Comparison of ENCODE assay signal across 9 cellular contexts in genomic region chr11:72686639-72687215, GRCh38. TPM values are rescaled to one million over a fixed set of nuclear protein-coding genes. Genes with fewer than 3 reads are reported as not detected.
A peak's percentile ranks its signal among the peaks of the same experiment; 100 is the strongest.
DNase-seq lines count a peak whose midpoint lies in the region; ATAC-seq and TF ChIP-seq lines count a peak whose summit lies in the region.
"Had no signal": no experiment of that assay in that cellular context is flagged by ENCODE, and none has a peak within 500 bp of the region (broad histone marks: within the 10 kb centered on the region; RNA-seq: fewer than 3 reads in every experiment).

No MANE protein-coding gene starts in this region.

- H3K9me3 Mint-ChIP-seq in CD14-positive monocyte, result no peaks in the 10 kb centered on the region
- no peaks in the 10 kb centered on the region for H3K9me3 Mint-ChIP-seq in nephron progenitor cell

- H3K36me3 ChIP-seq in esophagus muscularis mucosa, result peaks cover 43 to 78% (median 69%) of the 10 kb centered on the region in 4 donors
- no peaks in the 10 kb centered on the region for H3K36me3 ChIP-seq in MM.1S (replicated peaks; ENCODE audit: insufficient read depth, low read length)
- H3K36me3 ChIP-seq in thyroid gland, result peaks cover 30 to 35% of the 10 kb centered on the region in 2 donors

- no peaks in the 10 kb centered on the region for H3F3A ChIP-seq in MM.1S (ENCODE audit: insufficient read depth, low read length)

- TF ChIP-seq POLR2A in esophagus muscularis mucosa (IDR thresholded peaks at IDR 0.05; ENCODE audit: low read depth) (no peak), thyroid gland (IDR thresholded peaks at IDR 0.05) (no peak)

- H3K36me3 Mint-ChIP-seq in CD14-positive monocyte, result peaks cover 80 to 90% of the 10 kb centered on the region in 2 donors
- H3K36me3 Mint-ChIP-seq in nephron progenitor cell (ENCODE audit: low read depth), result peaks cover 15% of the 10 kb centered on the region

- peak overlapping the region; percentile 52 to 79 (median 66) for H3K27ac Mint-ChIP-seq in CD14-positive monocyte
- peak overlapping the region; percentile 30 for H3K27ac Mint-ChIP-seq in nephron progenitor cell

- peak overlapping the region; percentile 55 for H3K27ac ChIP-seq in RWPE1
- peak overlapping the region; percentile 45 to 78 (median 68) for H3K27ac ChIP-seq in esophagus muscularis mucosa (replicated peaks in 1 of 4)
- H3K27ac ChIP-seq in MM.1S (ENCODE audit: low read length), result no peak overlapping the region
- H3K27ac ChIP-seq in thyroid gland, result no peak overlapping the region
- H3K27ac ChIP-seq: parathyroid adenoma had no signal

- H3K4me3 ChIP-seq in esophagus muscularis mucosa (no peak overlapping the region), MM.1S (ENCODE audit: low read length) (no peak overlapping the region), thyroid gland (replicated peaks in 1 of 3) (no peak overlapping the region)

- H2AFZ ChIP-seq in MM.1S (ENCODE audit: low read length), result no peak overlapping the region
- H2AFZ ChIP-seq: parathyroid adenoma had no signal

- peaks cover 8% of the 10 kb centered on the region for H3K4me1 Mint-ChIP-seq in CD14-positive monocyte
- H3K4me1 Mint-ChIP-seq in nephron progenitor cell, result peaks cover 12% of the 10 kb centered on the region

- 68% methylated on average over 8 of the region's 8 CpGs for WGBS in esophagus muscularis mucosa
- 82 to 85% methylated on average over 8 of the region's 8 CpGs for WGBS in thyroid gland, 2 donors

- POLR2A ChIA-PET in RWPE1 (lab: Yijun Ruan, JAX; ENCODE audit: low non-redundant PET), result no interaction called here

- no peak overlapping the region for H3K9ac ChIP-seq in MM.1S (ENCODE audit: low read length)
- H3K9ac ChIP-seq: parathyroid adenoma had no signal

- intact Hi-C loops in CD14-positive monocyte (cut with micrococcal nuclease) (loop anchor here (5.0 to 10.0 kb wide), 2 partner anchors 214 to 488 kb away; no protein-coding TSS in a partner anchor), esophagus muscularis mucosa (cut with DNase I) (no loop called here), thyroid gland (cut with DNase I) (no loop called here)

- H4K20me1 ChIP-seq in MM.1S (ENCODE audit: insufficient read depth, low read length), result 0 out of 2 replicates have a peak, but pooled peaks cover 4% of the 10 kb centered on the region

- H3K4me3 Mint-ChIP-seq in CD14-positive monocyte (no peak overlapping the region), nephron progenitor cell (no peak overlapping the region)

- CTCF ChIA-PET in RWPE1 (lab: Yijun Ruan, JAX), result no interaction called here

- TF ChIP-seq CTCF in CD14-positive monocyte (IDR thresholded peaks at IDR 0.05) (no peak), RWPE1 (conservative IDR thresholded peaks at IDR 0.05; ENCODE audit: low read depth) (no peak), esophagus muscularis mucosa (IDR thresholded peaks at IDR 0.05) (no peak), nephron progenitor cell (IDR thresholded peaks at IDR 0.05) (no peak), MM.1S (IDR thresholded peaks at IDR 0.05; ENCODE audit: low read length) (no peak), thyroid gland (IDR thresholded peaks at IDR 0.05) (no peak)

- H3K27me3 ChIP-seq in esophagus muscularis mucosa (no peaks in the 10 kb centered on the region), MM.1S (replicated peaks; ENCODE audit: insufficient read depth, low read length) (no peaks in the 10 kb centered on the region), thyroid gland (no peaks in the 10 kb centered on the region)

- H3K4me2 ChIP-seq in MM.1S (ENCODE audit: low read depth, low read length), result no peak overlapping the region

- no peak for DNase-seq in CD14-positive monocyte (ENCODE audit: low spot score)
- no peak for DNase-seq in RWPE1 (ENCODE audit: low spot score)
- no peak for DNase-seq in esophagus muscularis mucosa (ENCODE audit: extremely low spot score)
- no peak for DNase-seq in nephron progenitor cell
- DNase-seq in MV-4-11 (lab: John Stamatoyannopoulos, UW), result no peak
- DNase-seq in MM.1S, result no peak
- DNase-seq in thyroid gland, result no peak

- peaks cover 3 to 8% (median 4%) of the 10 kb centered on the region in 3 donors for H3K27me3 Mint-ChIP-seq in CD14-positive monocyte (ENCODE audit: low read depth in 3 of 3)
- no peaks in the 10 kb centered on the region for H3K27me3 Mint-ChIP-seq in nephron progenitor cell (ENCODE audit: low read depth, poor library complexity)

- no peak for ATAC-seq in HG03135 (IDR thresholded peaks at IDR 0.05; ENCODE audit: unreplicated experiment)

- H3K9me3 ChIP-seq in esophagus muscularis mucosa, result no peaks in the 10 kb centered on the region
- H3K9me3 ChIP-seq in MM.1S (replicated peaks; ENCODE audit: insufficient read depth, low read length), result no peaks in the 10 kb centered on the region
- no peaks in the 10 kb centered on the region for H3K9me3 ChIP-seq in thyroid gland

- no peaks in the 10 kb centered on the region for H3K9me2 ChIP-seq in MM.1S (replicated peaks; ENCODE audit: insufficient read depth, low read length)

- TF ChIP-seq EP300 in esophagus muscularis mucosa (IDR thresholded peaks at IDR 0.05), result no peak

- H3K4me1 ChIP-seq in esophagus muscularis mucosa (peaks cover 19 to 50% (median 43%) of the 10 kb centered on the region in 4 donors), MM.1S (ENCODE audit: low read length) (no peaks in the 10 kb centered on the region), thyroid gland (no peaks in the 10 kb centered on the region)
- H3K4me1 ChIP-seq: parathyroid adenoma had no signal

- H3K79me2 ChIP-seq in MM.1S (ENCODE audit: low read length), result no peaks in the 10 kb centered on the region
- H3K79me2 ChIP-seq: parathyroid adenoma had no signal

RNA-seq across cellular contexts. Expression of gene PDE2A, which starts 12.5 kb away (rescaled TPM):
- under 1 TPM; 0.18 to 0.53 TPM for polyA plus RNA-seq in CD14-positive monocyte
- 10 to 100 TPM; 40.6 to 68.8 (median 47.6) TPM for total RNA-seq in esophagus muscularis mucosa
- total RNA-seq in thyroid gland, result 10 to 100 TPM; 40.2 to 69.6 (median 50.4) TPM

Comparison
In these comparisons a context has a peak if more than half of its experiments do, and no peak if none do; other contexts are left out.
1. H3K27ac ChIP-seq: peak in RWPE1 (single experiment) and esophagus muscularis mucosa (4 of 4); none in MM.1S (single experiment) and thyroid gland (0 of 3).
2. intact Hi-C loops: an anchor here in CD14-positive monocyte (5.0 to 10.0 kb wide); none called in esophagus muscularis mucosa and thyroid gland.